Comparison of ENCODE assay signal across 1 cellular context in the genomic region with DNA sequence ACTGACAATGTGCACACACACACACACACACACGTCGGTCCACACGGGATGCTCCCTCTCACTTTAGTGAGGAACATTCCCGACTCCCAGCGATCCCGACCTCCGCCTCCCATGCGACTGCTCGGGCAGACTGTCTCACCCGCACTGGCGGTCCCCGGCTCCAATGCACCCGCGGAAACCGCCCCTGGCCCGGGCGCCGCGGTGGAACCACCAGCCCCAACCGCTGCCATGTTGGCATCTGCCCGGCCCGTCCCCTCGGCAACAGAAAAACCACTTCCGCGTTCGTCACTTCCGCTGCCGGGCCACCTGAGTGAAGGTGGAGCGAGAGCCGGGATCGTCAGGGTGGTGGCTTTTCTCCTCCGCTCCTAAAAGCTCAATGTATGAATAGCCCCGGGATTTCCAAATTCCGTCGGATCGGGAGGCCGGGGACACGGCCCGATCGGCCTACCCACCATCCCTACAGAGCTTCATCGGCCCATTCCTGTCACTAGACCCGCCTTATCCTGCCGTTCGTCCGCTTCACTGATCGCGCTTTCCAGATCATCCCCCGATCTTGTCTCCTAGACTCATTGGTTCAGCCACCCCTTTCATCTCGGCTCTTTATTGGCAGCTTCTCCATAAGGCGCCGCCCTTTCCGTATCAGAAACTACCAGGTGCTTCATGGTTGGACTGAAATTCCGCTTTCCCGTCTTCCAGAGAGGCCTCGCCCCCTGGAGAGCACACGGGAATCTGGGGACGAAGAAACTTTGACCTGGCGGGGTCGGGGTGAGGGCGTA.
TF ChIP-seq lines count a peak whose summit lies in the region.

A gene (minus strand): TSS at position 240 of the 776 bp plus-strand sequence. CDS start 10 bp downstream, at position 230.

TF ChIP-seq in HEK293, 187 proteins besides CTCF, POLR2A, EP300 and RAD21 (continued from another document):
- TF ChIP-seq SP7 (tag by site-specific recombination; IDR thresholded peaks at IDR 0.05) (peak; percentile 28; the same call in 1 of the 2 replicates), ZNF670 (tag by site-specific recombination; IDR thresholded peaks at IDR 0.05; ENCODE audit: low read depth) (no peak), ZNF629 (tag by site-specific recombination; IDR thresholded peaks at IDR 0.05) (peak; percentile 62), ZNF2 (tag by site-specific recombination; IDR thresholded peaks at IDR 0.05) (0 out of 2 replicates have a peak, but pooled peaks have one; percentile 49), ZSCAN16 (tag by site-specific recombination; IDR thresholded peaks at IDR 0.05) (no peak), ZNF830 (tag by site-specific recombination; IDR thresholded peaks at IDR 0.05; ENCODE audit: low read depth) (no peak), ZNF555 (tag by site-specific recombination; conservative IDR thresholded peaks at IDR 0.05) (no peak), ZNF521 (tag by site-specific recombination; IDR thresholded peaks at IDR 0.05) (no peak), ZNF777 (tag by site-specific recombination; IDR thresholded peaks at IDR 0.05; ENCODE audit: borderline replicate concordance) (peak; percentile 73; the same call in 1 of the 2 replicates), ZNF560 (tag by site-specific recombination; IDR thresholded peaks at IDR 0.05; ENCODE audit: borderline replicate concordance) (no peak), ZNF426 (tag by site-specific recombination; IDR thresholded peaks at IDR 0.05) (no peak), ZBTB21 (tag by site-specific recombination; IDR thresholded peaks at IDR 0.05) (0 out of 2 replicates have a peak, but pooled peaks have one; percentile 38), ZNF843 (tag by site-specific recombination; IDR thresholded peaks at IDR 0.05) (no peak), ZNF768 (tag by site-specific recombination; IDR thresholded peaks at IDR 0.05) (no peak), ZNF24 (tag by site-specific recombination; IDR thresholded peaks at IDR 0.05) (0 out of 2 replicates have a peak, but pooled peaks have one; percentile 0), ZNF248 (tag by site-specific recombination; IDR thresholded peaks at IDR 0.05) (no peak), ZNF677 (tag by site-specific recombination; IDR thresholded peaks at IDR 0.05) (no peak), ZNF792 (tag by site-specific recombination; IDR thresholded peaks at IDR 0.05) (peak; percentile 23; the same call in 1 of the 2 replicates)
- TF ChIP-seq, protein P1, sequence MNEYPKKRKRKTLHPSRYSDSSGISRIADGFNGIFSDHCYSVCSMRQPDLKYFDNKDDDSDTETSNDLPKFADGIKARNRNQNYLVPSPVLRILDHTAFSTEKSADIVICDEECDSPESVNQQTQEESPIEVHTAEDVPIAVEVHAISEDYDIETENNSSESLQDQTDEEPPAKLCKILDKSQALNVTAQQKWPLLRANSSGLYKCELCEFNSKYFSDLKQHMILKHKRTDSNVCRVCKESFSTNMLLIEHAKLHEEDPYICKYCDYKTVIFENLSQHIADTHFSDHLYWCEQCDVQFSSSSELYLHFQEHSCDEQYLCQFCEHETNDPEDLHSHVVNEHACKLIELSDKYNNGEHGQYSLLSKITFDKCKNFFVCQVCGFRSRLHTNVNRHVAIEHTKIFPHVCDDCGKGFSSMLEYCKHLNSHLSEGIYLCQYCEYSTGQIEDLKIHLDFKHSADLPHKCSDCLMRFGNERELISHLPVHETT (tag by site-specific recombination; IDR thresholded peaks at IDR 0.05), result peak; percentile 56; the same call in 1 of the 2 replicates
- TF ChIP-seq, protein P2, sequence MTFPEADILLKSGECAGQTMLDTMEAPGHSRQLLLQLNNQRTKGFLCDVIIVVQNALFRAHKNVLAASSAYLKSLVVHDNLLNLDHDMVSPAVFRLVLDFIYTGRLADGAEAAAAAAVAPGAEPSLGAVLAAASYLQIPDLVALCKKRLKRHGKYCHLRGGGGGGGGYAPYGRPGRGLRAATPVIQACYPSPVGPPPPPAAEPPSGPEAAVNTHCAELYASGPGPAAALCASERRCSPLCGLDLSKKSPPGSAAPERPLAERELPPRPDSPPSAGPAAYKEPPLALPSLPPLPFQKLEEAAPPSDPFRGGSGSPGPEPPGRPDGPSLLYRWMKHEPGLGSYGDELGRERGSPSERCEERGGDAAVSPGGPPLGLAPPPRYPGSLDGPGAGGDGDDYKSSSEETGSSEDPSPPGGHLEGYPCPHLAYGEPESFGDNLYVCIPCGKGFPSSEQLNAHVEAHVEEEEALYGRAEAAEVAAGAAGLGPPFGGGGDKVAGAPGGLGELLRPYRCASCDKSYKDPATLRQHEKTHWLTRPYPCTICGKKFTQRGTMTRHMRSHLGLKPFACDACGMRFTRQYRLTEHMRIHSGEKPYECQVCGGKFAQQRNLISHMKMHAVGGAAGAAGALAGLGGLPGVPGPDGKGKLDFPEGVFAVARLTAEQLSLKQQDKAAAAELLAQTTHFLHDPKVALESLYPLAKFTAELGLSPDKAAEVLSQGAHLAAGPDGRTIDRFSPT (tag by site-specific recombination; IDR thresholded peaks at IDR 0.05), result peak; percentile 98
- TF ChIP-seq, protein P3, sequence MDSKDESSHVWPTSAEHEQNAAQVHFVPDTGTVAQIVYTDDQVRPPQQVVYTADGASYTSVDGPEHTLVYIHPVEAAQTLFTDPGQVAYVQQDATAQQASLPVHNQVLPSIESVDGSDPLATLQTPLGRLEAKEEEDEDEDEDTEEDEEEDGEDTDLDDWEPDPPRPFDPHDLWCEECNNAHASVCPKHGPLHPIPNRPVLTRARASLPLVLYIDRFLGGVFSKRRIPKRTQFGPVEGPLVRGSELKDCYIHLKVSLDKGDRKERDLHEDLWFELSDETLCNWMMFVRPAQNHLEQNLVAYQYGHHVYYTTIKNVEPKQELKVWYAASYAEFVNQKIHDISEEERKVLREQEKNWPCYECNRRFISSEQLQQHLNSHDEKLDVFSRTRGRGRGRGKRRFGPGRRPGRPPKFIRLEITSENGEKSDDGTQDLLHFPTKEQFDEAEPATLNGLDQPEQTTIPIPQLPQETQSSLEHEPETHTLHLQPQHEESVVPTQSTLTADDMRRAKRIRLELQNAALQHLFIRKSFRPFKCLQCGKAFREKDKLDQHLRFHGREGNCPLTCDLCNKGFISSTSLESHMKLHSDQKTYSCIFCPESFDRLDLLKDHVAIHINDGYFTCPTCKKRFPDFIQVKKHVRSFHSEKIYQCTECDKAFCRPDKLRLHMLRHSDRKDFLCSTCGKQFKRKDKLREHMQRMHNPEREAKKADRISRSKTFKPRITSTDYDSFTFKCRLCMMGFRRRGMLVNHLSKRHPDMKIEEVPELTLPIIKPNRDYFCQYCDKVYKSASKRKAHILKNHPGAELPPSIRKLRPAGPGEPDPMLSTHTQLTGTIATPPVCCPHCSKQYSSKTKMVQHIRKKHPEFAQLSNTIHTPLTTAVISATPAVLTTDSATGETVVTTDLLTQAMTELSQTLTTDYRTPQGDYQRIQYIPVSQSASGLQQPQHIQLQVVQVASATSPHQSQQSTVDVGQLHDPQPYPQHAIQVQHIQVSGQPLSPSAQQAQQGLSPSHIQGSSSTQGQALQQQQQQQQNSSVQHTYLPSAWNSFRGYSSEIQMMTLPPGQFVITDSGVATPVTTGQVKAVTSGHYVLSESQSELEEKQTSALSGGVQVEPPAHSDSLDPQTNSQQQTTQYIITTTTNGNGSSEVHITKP (tag by site-specific recombination; IDR thresholded peaks at IDR 0.05), result peak; percentile 90
- TF ChIP-seq, protein P4, sequence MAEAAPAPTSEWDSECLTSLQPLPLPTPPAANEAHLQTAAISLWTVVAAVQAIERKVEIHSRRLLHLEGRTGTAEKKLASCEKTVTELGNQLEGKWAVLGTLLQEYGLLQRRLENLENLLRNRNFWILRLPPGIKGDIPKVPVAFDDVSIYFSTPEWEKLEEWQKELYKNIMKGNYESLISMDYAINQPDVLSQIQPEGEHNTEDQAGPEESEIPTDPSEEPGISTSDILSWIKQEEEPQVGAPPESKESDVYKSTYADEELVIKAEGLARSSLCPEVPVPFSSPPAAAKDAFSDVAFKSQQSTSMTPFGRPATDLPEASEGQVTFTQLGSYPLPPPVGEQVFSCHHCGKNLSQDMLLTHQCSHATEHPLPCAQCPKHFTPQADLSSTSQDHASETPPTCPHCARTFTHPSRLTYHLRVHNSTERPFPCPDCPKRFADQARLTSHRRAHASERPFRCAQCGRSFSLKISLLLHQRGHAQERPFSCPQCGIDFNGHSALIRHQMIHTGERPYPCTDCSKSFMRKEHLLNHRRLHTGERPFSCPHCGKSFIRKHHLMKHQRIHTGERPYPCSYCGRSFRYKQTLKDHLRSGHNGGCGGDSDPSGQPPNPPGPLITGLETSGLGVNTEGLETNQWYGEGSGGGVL (tag by site-specific recombination; IDR thresholded peaks at IDR 0.05), result 0 out of 2 replicates have a peak, but pooled peaks have one; percentile 38
- TF ChIP-seq, protein P5, sequence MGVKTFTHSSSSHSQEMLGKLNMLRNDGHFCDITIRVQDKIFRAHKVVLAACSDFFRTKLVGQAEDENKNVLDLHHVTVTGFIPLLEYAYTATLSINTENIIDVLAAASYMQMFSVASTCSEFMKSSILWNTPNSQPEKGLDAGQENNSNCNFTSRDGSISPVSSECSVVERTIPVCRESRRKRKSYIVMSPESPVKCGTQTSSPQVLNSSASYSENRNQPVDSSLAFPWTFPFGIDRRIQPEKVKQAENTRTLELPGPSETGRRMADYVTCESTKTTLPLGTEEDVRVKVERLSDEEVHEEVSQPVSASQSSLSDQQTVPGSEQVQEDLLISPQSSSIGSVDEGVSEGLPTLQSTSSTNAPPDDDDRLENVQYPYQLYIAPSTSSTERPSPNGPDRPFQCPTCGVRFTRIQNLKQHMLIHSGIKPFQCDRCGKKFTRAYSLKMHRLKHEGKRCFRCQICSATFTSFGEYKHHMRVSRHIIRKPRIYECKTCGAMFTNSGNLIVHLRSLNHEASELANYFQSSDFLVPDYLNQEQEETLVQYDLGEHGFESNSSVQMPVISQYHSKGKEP (tag by site-specific recombination; IDR thresholded peaks at IDR 0.05), result no peak
- TF ChIP-seq, protein P6, sequence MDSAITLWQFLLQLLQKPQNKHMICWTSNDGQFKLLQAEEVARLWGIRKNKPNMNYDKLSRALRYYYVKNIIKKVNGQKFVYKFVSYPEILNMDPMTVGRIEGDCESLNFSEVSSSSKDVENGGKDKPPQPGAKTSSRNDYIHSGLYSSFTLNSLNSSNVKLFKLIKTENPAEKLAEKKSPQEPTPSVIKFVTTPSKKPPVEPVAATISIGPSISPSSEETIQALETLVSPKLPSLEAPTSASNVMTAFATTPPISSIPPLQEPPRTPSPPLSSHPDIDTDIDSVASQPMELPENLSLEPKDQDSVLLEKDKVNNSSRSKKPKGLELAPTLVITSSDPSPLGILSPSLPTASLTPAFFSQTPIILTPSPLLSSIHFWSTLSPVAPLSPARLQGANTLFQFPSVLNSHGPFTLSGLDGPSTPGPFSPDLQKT (IDR thresholded peaks at IDR 0.05; ENCODE audit: borderline replicate concordance, low read depth, low read length), result no peak
